ENCODE assay signal across 23 cellular contexts in the genomic region with DNA sequence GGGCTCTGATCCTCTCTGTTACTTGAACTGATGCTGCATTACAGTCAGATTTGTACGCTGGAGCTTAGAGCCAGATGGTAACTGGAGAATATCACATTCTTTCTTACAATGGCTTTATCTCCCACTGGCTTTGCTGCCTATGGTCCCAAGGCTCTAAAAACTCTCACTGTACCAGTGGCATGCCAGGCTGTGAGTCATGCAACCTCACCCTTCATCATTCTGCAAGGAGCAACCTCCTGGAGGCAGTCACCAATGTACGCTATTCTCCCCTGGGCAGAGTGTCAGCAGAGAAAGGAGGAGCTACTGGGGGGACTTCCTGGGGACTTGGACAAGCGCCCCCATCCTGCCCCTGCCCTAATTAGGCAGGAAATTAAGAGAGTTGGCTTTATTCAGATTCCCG.
DNase-seq lines count a peak whose midpoint lies in the region; ATAC-seq and TF ChIP-seq lines count a peak whose summit lies in the region.
"Had no signal": no experiment of that assay in that cellular context is flagged by ENCODE, and none has a peak within 500 bp of the region (broad histone marks: within the 10 kb centered on the region; RNA-seq: fewer than 3 reads in every experiment).

No MANE protein-coding gene starts in this region.

- intact Hi-C loops in mammary epithelial cell (cut with micrococcal nuclease) = no loop called here

- peaks cover 5% of the 10 kb centered on the region for H3K4me1 ChIP-seq in mammary epithelial cell (ENCODE audit: insufficient read depth, low read length)
- H3K4me1 ChIP-seq in foreskin keratinocyte = no peaks in the 10 kb centered on the region
- H3K4me1 ChIP-seq: upper lobe of right lung had no signal

- in situ Hi-C loops in mammary epithelial cell (cut with MboI; ENCODE audit: low sequenced_read_pairs in 2 of 2) = no loop called here

- H2AFZ ChIP-seq in mammary epithelial cell (ENCODE audit: low read depth, low read length) = no peak overlapping the region
- H2AFZ ChIP-seq: neural progenitor cell had no signal

- BruUV-seq in mammary epithelial cell (replicated peaks; lab: Mats Ljungman, UMichigan) = no TSS peak

- CTCF ChIA-PET in mammary epithelial cell (lab: Charles Lee; ENCODE audit: low non-redundant PET) = no interaction called here

- no peaks in the 10 kb centered on the region for H4K20me1 ChIP-seq in mammary epithelial cell (ENCODE audit: insufficient read depth, low read length)

- no peak overlapping the region for H3K27ac ChIP-seq in mammary epithelial cell (ENCODE audit: insufficient read depth, low read depth, low read length)
- no peak overlapping the region for H3K27ac ChIP-seq in foreskin keratinocyte
- H3K27ac ChIP-seq: neural progenitor cell, upper lobe of right lung had no signal

- H3K27me3 ChIP-seq in mammary epithelial cell (ENCODE audit: insufficient read depth, low read length) (no peaks in the 10 kb centered on the region), foreskin keratinocyte (no peaks in the 10 kb centered on the region)
- H3K27me3 ChIP-seq: neural progenitor cell, upper lobe of right lung had no signal

- dilution Hi-C loops in mammary epithelial cell (cut with HindIII; ENCODE audit: low sequenced_read_pairs) = loop anchor here (25.0 kb wide), 1 partner anchor 101 kb away; the partner anchor contains the start of gene EIF1B

- no peak overlapping the region for H3K9ac ChIP-seq in mammary epithelial cell (ENCODE audit: insufficient read depth, low read length)
- H3K9ac ChIP-seq: neural progenitor cell had no signal

- H3K4me2 ChIP-seq in mammary epithelial cell (ENCODE audit: insufficient read depth, low read depth, low read length) = no peak overlapping the region
- H3K4me2 ChIP-seq: neural progenitor cell had no signal

- ATAC-seq in foreskin keratinocyte (peak; percentile 80), HG03097 (IDR thresholded peaks at IDR 0.05; ENCODE audit: low FRiP score, unreplicated experiment) (no peak), HG03342 (IDR thresholded peaks at IDR 0.05; ENCODE audit: unreplicated experiment) (no peak), HG02840 (IDR thresholded peaks at IDR 0.05; ENCODE audit: low FRiP score, unreplicated experiment) (no peak), GM21723 (IDR thresholded peaks at IDR 0.05; ENCODE audit: unreplicated experiment) (no peak)
- ATAC-seq: activated CD8-positive, alpha-beta T cell treated with anti-CD3 and anti-CD28 coated beads, Interleukin-2, amount 10 ng/mL, durations not matched to agents 7 days and 5 days; left lobe of liver; right cardiac atrium; T-helper 17 cell; upper lobe of right lung; WTC11 had no signal

- no peaks in the 10 kb centered on the region for H3K36me3 ChIP-seq in mammary epithelial cell (ENCODE audit: insufficient read depth, low read length)
- H3K36me3 ChIP-seq: neural progenitor cell, upper lobe of right lung had no signal

- WGBS in mammary epithelial cell (ENCODE audit: low coverage, missing lambda C conversion rate) = 83% methylated on average over 2 of the region's 4 CpGs

- TF ChIP-seq CTCF in mammary epithelial cell (conservative IDR thresholded peaks at IDR 0.05 in 1 of 2, IDR thresholded peaks at IDR 0.05 in 1 of 2; ENCODE audit: extremely low read depth in 1 of 2, insufficient read depth in 1 of 2, low read depth in 1 of 2, low read length in 2 of 2) = no peak
- TF ChIP-seq CTCF in foreskin keratinocyte (conservative IDR thresholded peaks at IDR 0.05) = no peak

- no peaks in the 10 kb centered on the region for H3K9me3 ChIP-seq in mammary epithelial cell (replicated peaks; ENCODE audit: insufficient read depth, low read length)
- H3K9me3 ChIP-seq: upper lobe of right lung had no signal

- peak; percentile 21 for DNase-seq in Daoy (ENCODE audit: low read depth)
- peak; percentile 38 for DNase-seq in RKO (ENCODE audit: low spot score)
- peak; percentile 48 for DNase-seq in mammary epithelial cell
- DNase-seq in foreskin keratinocyte = peak; percentile 7 to 26
- DNase-seq: activated CD8-positive, alpha-beta T cell treated with anti-CD3 and anti-CD28 coated beads, Interleukin-2, amount 10 ng/mL, durations not matched to agents 7 days and 5 days; activated naive CD8-positive, alpha-beta T cell treated with anti-CD3 and anti-CD28 coated beads for 36 hours; cerebellar nuclear complex; DND-41; GOT3; NCI-H2029; NCI-H524 treated with DMSO at 0.1 percent for 48 hours; right cardiac atrium; SIG-M5; stimulated activated naive CD4-positive, alpha-beta T cell; T-helper 17 cell; upper lobe of right lung had no signal

- H3K4me3 ChIP-seq in mammary epithelial cell (replicated peaks in 1 of 3; ENCODE audit: insufficient read depth in 1 of 3, low read depth in 2 of 3, low read length in 3 of 3) = no peak overlapping the region
- H3K4me3 ChIP-seq: neural progenitor cell, upper lobe of right lung had no signal

- H3K79me2 ChIP-seq in mammary epithelial cell (ENCODE audit: insufficient read depth, low read length) = no peaks in the 10 kb centered on the region
